16 cellular contexts compared by ENCODE assay signal in genomic region chr18:45731706-45732105, GRCh38. TPM values are rescaled to one million over a fixed set of nuclear protein-coding genes. Genes with fewer than 3 reads are reported as not detected.
DNase-seq lines count a peak whose midpoint lies in the region; ATAC-seq, FAIRE-seq and TF ChIP-seq lines count a peak whose summit lies in the region.
"Had no signal": no experiment of that assay in that cellular context is flagged by ENCODE, and none has a peak within 500 bp of the region (broad histone marks: within the 10 kb centered on the region; RNA-seq: fewer than 3 reads in every experiment).

No MANE protein-coding gene starts in this region.

- no peak overlapping the region for H3K4me3 Mint-ChIP-seq in astrocyte (ENCODE audit: unreplicated experiment)
- H3K4me3 Mint-ChIP-seq: CD4-positive, CD25-positive, alpha-beta regulatory T cell; IgD-negative memory B cell had no signal

- H4K20me1 ChIP-seq in PC-3 (ENCODE audit: low read length) (no peaks in the 10 kb centered on the region), astrocyte (ENCODE audit: insufficient read depth, low read length) (no peaks in the 10 kb centered on the region)
- H4K20me1 ChIP-seq: BLaER1 treated with 17β-estradiol and CSF1 and Interleukin-3, amounts not matched to agents 10 nM and 100 nM had no signal

- POLR2A ChIA-PET in A549 (lab: Yijun Ruan, JAX) = interaction anchor here (0.6 kb wide), 1 partner anchor 151 kb away, joined by 4 read pairs; no protein-coding TSS in a partner anchor
- POLR2A ChIA-PET in PC-3 (lab: Charles Lee; ENCODE audit: unreplicated experiment) = no interaction called here

- peak overlapping the region; percentile 69 for H3K4me2 ChIP-seq in A549
- peak overlapping the region; percentile 31; the same call in 1 of the 2 replicates for H3K4me2 ChIP-seq in PC-3 (ENCODE audit: low read length)
- H3K4me2 ChIP-seq in astrocyte (ENCODE audit: low read length) = peak overlapping the region; percentile 32
- H3K4me2 ChIP-seq: BLaER1 treated with 17β-estradiol and CSF1 and Interleukin-3, amounts not matched to agents 10 nM and 100 nM had no signal

- no peaks in the 10 kb centered on the region for H3K36me3 Mint-ChIP-seq in astrocyte (ENCODE audit: low read depth, unreplicated experiment)

- TF ChIP-seq RAD21 in A549 (conservative IDR thresholded peaks at IDR 0.05 in 1 of 2, IDR thresholded peaks at IDR 0.05 in 1 of 2) = no peak

- H3K9ac ChIP-seq in PC-3 (ENCODE audit: low read length) = no peak overlapping the region
- H3K9ac ChIP-seq in astrocyte (ENCODE audit: low read length) = no peak overlapping the region
- H3K9ac ChIP-seq: BLaER1 treated with 17β-estradiol and CSF1 and Interleukin-3, amounts not matched to agents 10 nM and 100 nM had no signal

- H3F3A ChIP-seq in PC-3 (ENCODE audit: low read length, unreplicated experiment) = no peaks in the 10 kb centered on the region

- no peak for TF ChIP-seq POLR2A in A549 (IDR thresholded peaks at IDR 0.05; ENCODE audit: low read length)

- CTCF ChIA-PET in A549 (lab: Yijun Ruan, JAX) (interaction anchor here (0.9 to 1.3 kb wide), 3 partner anchors 9 to 106 kb away, joined by 3 to 5 read pairs (median 3); no protein-coding TSS in a partner anchor), PC-3 (lab: Charles Lee) (no interaction called here)

- no peaks in the 10 kb centered on the region for H3K4me1 Mint-ChIP-seq in astrocyte (ENCODE audit: low read depth, unreplicated experiment)
- H3K4me1 Mint-ChIP-seq: CD4-positive, CD25-positive, alpha-beta regulatory T cell; IgD-negative memory B cell had no signal

- H3K4me1 ChIP-seq in A549 (peaks cover 14% of the 10 kb centered on the region), PC-3 (ENCODE audit: insufficient read depth, low read length) (peaks cover 16% of the 10 kb centered on the region), astrocyte (ENCODE audit: insufficient read depth, low read length) (peaks cover 35% of the 10 kb centered on the region)
- H3K4me1 ChIP-seq: BLaER1 treated with 17β-estradiol and CSF1 and Interleukin-3, amounts not matched to agents 10 nM and 100 nM had no signal

- H3K27ac Mint-ChIP-seq in astrocyte (ENCODE audit: unreplicated experiment) = no peak overlapping the region
- H3K27ac Mint-ChIP-seq: CD4-positive, CD25-positive, alpha-beta regulatory T cell; IgD-negative memory B cell had no signal

- TF ChIP-seq CTCF in A549 (IDR thresholded peaks at IDR 0.05) (no peak), PC-3 (conservative IDR thresholded peaks at IDR 0.05; ENCODE audit: low read depth, low read length) (no peak), astrocyte (IDR thresholded peaks at IDR 0.05; ENCODE audit: insufficient read depth, low read depth, low read length) (no peak)

- no peaks in the 10 kb centered on the region for H3K9me2 ChIP-seq in PC-3 (replicated peaks; ENCODE audit: low read length)

- FAIRE-seq in A549 (lab: Jason Lieb, UNC) (no peak), astrocyte (lab: Jason Lieb, UNC) (no peak)
- FAIRE-seq: GM12891 had no signal

- WGBS in A549 (ENCODE audit: missing lambda C conversion rate) = 36% methylated on average over 2 of the region's 2 CpGs

- intact Hi-C loops in PC-3 (cut with micrococcal nuclease) (loop anchor here (2.0 kb wide), 1 partner anchor 71 kb away; no protein-coding TSS in a partner anchor), sciatic nerve (cut with DNase I) (no loop called here)

- H3K27ac ChIP-seq in A549 = peak overlapping the region; percentile 63 to 76
- H3K27ac ChIP-seq in PC-3 (ENCODE audit: low read length) = peak overlapping the region; percentile 44
- no peak overlapping the region for H3K27ac ChIP-seq in astrocyte (ENCODE audit: low read depth, low read length)
- H3K27ac ChIP-seq: BLaER1 treated with 17β-estradiol and CSF1 and Interleukin-3, amounts not matched to agents 10 nM and 100 nM had no signal

- no peaks in the 10 kb centered on the region for H3K79me2 ChIP-seq in PC-3 (ENCODE audit: low read length)
- no peaks in the 10 kb centered on the region for H3K79me2 ChIP-seq in astrocyte (ENCODE audit: insufficient read depth, low read length)

- H3K9me3 ChIP-seq in A549 (no peaks in the 10 kb centered on the region), PC-3 (ENCODE audit: low read length) (no peaks in the 10 kb centered on the region), astrocyte (ENCODE audit: insufficient read depth, low read depth, low read length) (no peaks in the 10 kb centered on the region)
- H3K9me3 ChIP-seq: BLaER1 treated with 17β-estradiol and CSF1 and Interleukin-3, amounts not matched to agents 10 nM and 100 nM had no signal

- H3K9me3 Mint-ChIP-seq in astrocyte (ENCODE audit: unreplicated experiment) = no peaks in the 10 kb centered on the region
- H3K9me3 Mint-ChIP-seq: CD4-positive, CD25-positive, alpha-beta regulatory T cell; IgD-negative memory B cell had no signal

- H3K4me3 ChIP-seq in A549 (no peak overlapping the region), PC-3 (ENCODE audit: low read length) (no peak overlapping the region), astrocyte (ENCODE audit: insufficient read depth, low read depth, low read length) (no peak overlapping the region)
- H3K4me3 ChIP-seq: BLaER1 treated with 17β-estradiol and CSF1 and Interleukin-3, amounts not matched to agents 10 nM and 100 nM had no signal

- ATAC-seq in A549 (peak in 1 of 2 experiments; percentile 31; a peak in 1 of 6 replicates), PC-3 (no peak), sciatic nerve (peak; percentile 76), GM21367 (IDR thresholded peaks at IDR 0.05; ENCODE audit: unreplicated experiment) (no peak)
- no peak for ATAC-seq in activated CD4-positive, CD25-positive, alpha-beta regulatory T cell treated with anti-CD3 and anti-CD28 coated beads, Interleukin-2, amount 50 U/mL, for 24 hours

- H2AFZ ChIP-seq in PC-3 (ENCODE audit: low read length) = no peak overlapping the region
- H2AFZ ChIP-seq in astrocyte (ENCODE audit: low read depth, low read length) = no peak overlapping the region

- BruUV-seq in PC-3 (replicated peaks; lab: Mats Ljungman, UMichigan) = no TSS peak

- H3K36me3 ChIP-seq in PC-3 (ENCODE audit: low read depth, low read length) = no peaks in the 10 kb centered on the region
- H3K36me3 ChIP-seq in astrocyte (ENCODE audit: insufficient read depth, low read length) = no peaks in the 10 kb centered on the region
- H3K36me3 ChIP-seq: BLaER1 treated with 17β-estradiol and CSF1 and Interleukin-3, amounts not matched to agents 10 nM and 100 nM had no signal

- peaks cover 9% of the 10 kb centered on the region for H3K27me3 Mint-ChIP-seq in astrocyte (ENCODE audit: low read depth, unreplicated experiment)
- H3K27me3 Mint-ChIP-seq: CD4-positive, CD25-positive, alpha-beta regulatory T cell; IgD-negative memory B cell had no signal

- TF ChIP-seq EP300 in A549 (IDR thresholded peaks at IDR 0.05) = no peak

- H3K27me3 ChIP-seq in PC-3 (ENCODE audit: low read length) (no peaks in the 10 kb centered on the region), astrocyte (ENCODE audit: insufficient read depth, low read length) (no peaks in the 10 kb centered on the region)
- H3K27me3 ChIP-seq: BLaER1 treated with 17β-estradiol and CSF1 and Interleukin-3, amounts not matched to agents 10 nM and 100 nM had no signal

- DNase-seq in A549 (ENCODE audit: low read depth in 1 of 2, low spot score in 1 of 2) (no peak), PC-3 (no peak), astrocyte (ENCODE audit: low read depth) (no peak), sciatic nerve (ENCODE audit: low spot score) (no peak), DMS53 treated with DMSO at 0.1 percent for 48 hours (lab: John Stamatoyannopoulos, UW; ENCODE audit: unreplicated experiment) (no peak), NOMO-1 treated with DMSO at 0.1 percent for 48 hours (lab: John Stamatoyannopoulos, UW; ENCODE audit: unreplicated experiment) (no peak)
- DNase-seq: 8988T; CD4-positive, CD25-positive, alpha-beta regulatory T cell; DMS 273 treated with DMSO at 0.1 percent for 48 hours; DMS79 had no signal

TF ChIP-seq in A549, 52 proteins besides CTCF, POLR2A, EP300 and RAD21:
- TF ChIP-seq HOXB13 (CRISPR knock-in tag; IDR thresholded peaks at IDR 0.05; ENCODE audit: low read depth) = no peak
- no peak for TF ChIP-seq FOXS1 (CRISPR knock-in tag; IDR thresholded peaks at IDR 0.05)
- TF ChIP-seq ZFP36 (IDR thresholded peaks at IDR 0.05; ENCODE audit: borderline replicate concordance, partially characterized antibody) = no peak
- TF ChIP-seq MAZ (IDR thresholded peaks at IDR 0.05; ENCODE audit: borderline replicate concordance, low read depth, low read length) = no peak
- no peak for TF ChIP-seq RCOR1 (IDR thresholded peaks at IDR 0.05; ENCODE audit: low read depth, low read length)
- no peak for TF ChIP-seq NPAS2 (CRISPR knock-in tag; IDR thresholded peaks at IDR 0.05; ENCODE audit: borderline replicate concordance)
- TF ChIP-seq, protein P1, sequence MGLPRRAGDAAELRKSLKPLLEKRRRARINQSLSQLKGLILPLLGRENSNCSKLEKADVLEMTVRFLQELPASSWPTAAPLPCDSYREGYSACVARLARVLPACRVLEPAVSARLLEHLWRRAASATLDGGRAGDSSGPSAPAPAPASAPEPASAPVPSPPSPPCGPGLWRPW (IDR thresholded peaks at IDR 0.05) = no peak
- TF ChIP-seq HEYL (CRISPR knock-in tag; IDR thresholded peaks at IDR 0.05) = no peak
- TF ChIP-seq BHLHE40 (IDR thresholded peaks at IDR 0.05; ENCODE audit: low read depth, low read length) = no peak
- no peak for TF ChIP-seq CHD2 (IDR thresholded peaks at IDR 0.05; ENCODE audit: low read length, partially characterized antibody)
- no peak for TF ChIP-seq EHMT2 (IDR thresholded peaks at IDR 0.05; ENCODE audit: low read depth)
- no peak for TF ChIP-seq JUNB (IDR thresholded peaks at IDR 0.05)
- TF ChIP-seq PBX3 (IDR thresholded peaks at IDR 0.05) = no peak
- no peak for TF ChIP-seq KDM5A (IDR thresholded peaks at IDR 0.05)
TF ChIP-seq in A549: peak in this region for 0.

RNA-seq across cellular contexts. Expression of gene SLC14A1, which starts 7.7 kb away (rescaled TPM):
- polyA plus RNA-seq in A549 (2011; rRNA removed) = 0.23 and 0.41 TPM in 2 replicates
- polyA plus RNA-seq in A549 (2012; cell fraction: cytosol; rRNA removed) = 0.05 and 0.08 TPM in 2 replicates
- polyA plus RNA-seq in A549 (2012; cell fraction: nucleus; rRNA removed) = 0.18 and 0.30 TPM in 2 replicates
- not detected in 3 replicates for polyA plus RNA-seq in A549 (2017; fragmentation: RNase III; extraction: RNeasy Plus Mini Kit Qiagen cat#74134 plus additional on column Dnase treatment)
- polyA minus RNA-seq in A549 (2011; rRNA and poly(A)+ RNA removed) = 0.68 and 1.2 TPM in 2 replicates
- 2.3 and 6.9 TPM in 2 replicates for total RNA-seq in PC-3 (2014; rRNA removed)
- total RNA-seq in astrocyte = not detected in 2 replicates
- total RNA-seq in sciatic nerve = 5.5 TPM
- total RNA-seq: G401 had no signal
